Comparison of ENCODE assay signal across 11 cellular contexts in genomic region chr22:26471522-26471921, GRCh38. TPM values are rescaled to one million over a fixed set of nuclear protein-coding genes. Genes with fewer than 3 reads are reported as not detected.
DNase-seq lines count a peak whose midpoint lies in the region; ATAC-seq, FAIRE-seq and TF ChIP-seq lines count a peak whose summit lies in the region.
"Had no signal": no experiment of that assay in that cellular context is flagged by ENCODE, and none has a peak within 500 bp of the region (broad histone marks: within the 10 kb centered on the region; RNA-seq: fewer than 3 reads in every experiment).

No MANE protein-coding gene starts in this region.

- peak; percentile 99 for FAIRE-seq in H54 (lab: Jason Lieb, UNC)
- FAIRE-seq in kidney (lab: Jason Lieb, UNC), result no peak

- H3K4me3 Mint-ChIP-seq in CD14-positive monocyte, result no peak overlapping the region

- 83% methylated on average over 5 of the region's 5 CpGs for WGBS in hepatocyte (ENCODE audit: low lambda C conversion rate, missing lambda C conversion rate)

- H3K79me2 ChIP-seq in hepatocyte, result peaks cover 3% of the 10 kb centered on the region

- no peak overlapping the region for H2AFZ ChIP-seq in hepatocyte

- no peak for TF ChIP-seq POLR2A in H54 (IDR thresholded peaks at IDR 0.05; ENCODE audit: low read depth, low read length)

- H3K9me3 Mint-ChIP-seq in CD14-positive monocyte, result no peaks in the 10 kb centered on the region

- DNase-seq in H54 (ENCODE audit: insufficient read length, low spot score), result peak; percentile 71
- DNase-seq in SW 1271 (lab: John Stamatoyannopoulos, UW), result peak; percentile 33 to 50
- peak; percentile 53 for DNase-seq in hepatocyte (ENCODE audit: low spot score)
- peak; percentile 61 for DNase-seq in stromal cell of bone marrow (ENCODE audit: low read depth)
- DNase-seq in kidney, result no peak
- DNase-seq in CD14-positive monocyte (ENCODE audit: low spot score), result no peak
- DNase-seq: activated effector memory CD4-positive, alpha-beta T cell treated with anti-CD3 and anti-CD28 coated beads, Interleukin-2, amount 50 U/mL, for 16 hours; effector CD4-positive, alpha-beta T cell; KG1; NCI-H526 treated with DMSO at 0.1 percent for 48 hours had no signal

- no peaks in the 10 kb centered on the region for H3K9me2 ChIP-seq in hepatocyte (replicated peaks; ENCODE audit: insufficient read depth)

- intact Hi-C loops in kidney (cut with DNase I) (no loop called here), CD14-positive monocyte (cut with micrococcal nuclease) (no loop called here)

- TF ChIP-seq CTCF in hepatocyte (IDR thresholded peaks at IDR 0.05; ENCODE audit: poor library complexity) (no peak), kidney (IDR thresholded peaks at IDR 0.05; ENCODE audit: borderline replicate concordance, extremely low read depth, insufficient read depth) (no peak), CD14-positive monocyte (IDR thresholded peaks at IDR 0.05) (no peak)

- peaks cover 0 to 6% (median 0%) of the 10 kb centered on the region in 3 donors for H3K27me3 Mint-ChIP-seq in CD14-positive monocyte (ENCODE audit: low read depth in 3 of 3)

- peaks cover 8% of the 10 kb centered on the region for H3K36me3 ChIP-seq in hepatocyte (replicated peaks; ENCODE audit: insufficient read depth, low read depth)
- peaks cover 41 to 62% of the 10 kb centered on the region in 2 donors for H3K36me3 ChIP-seq in kidney (ENCODE audit: control insufficient read depth in 1 of 2, insufficient read depth in 2 of 2, low read length in 2 of 2)

- peak overlapping the region; percentile 84 for H3K27ac ChIP-seq in hepatocyte
- H3K27ac ChIP-seq in kidney (ENCODE audit: low read depth in 2 of 2, low read length in 2 of 2), result no peak overlapping the region

- ATAC-seq in HG02840 (IDR thresholded peaks at IDR 0.05; ENCODE audit: low FRiP score, unreplicated experiment), result no peak

- peaks cover 18% of the 10 kb centered on the region for H3K4me1 Mint-ChIP-seq in CD14-positive monocyte

- peaks cover 81 to 82% of the 10 kb centered on the region in 2 donors for H3K36me3 Mint-ChIP-seq in CD14-positive monocyte

- no peak overlapping the region for H3K27ac Mint-ChIP-seq in CD14-positive monocyte

- H3K4me1 ChIP-seq in hepatocyte (ENCODE audit: insufficient read depth), result no peaks in the 10 kb centered on the region
- no peaks in the 10 kb centered on the region for H3K4me1 ChIP-seq in kidney (ENCODE audit: control insufficient read depth in 1 of 2, insufficient read depth in 1 of 2, low read depth in 1 of 2, low read length in 2 of 2)

- no peak overlapping the region for H3K4me2 ChIP-seq in hepatocyte

- H3K4me3 ChIP-seq in hepatocyte (no peak overlapping the region), kidney (ENCODE audit: low read length in 2 of 2) (no peak overlapping the region)

- H3K9me3 ChIP-seq in hepatocyte (ENCODE audit: low read depth) (no peaks in the 10 kb centered on the region), kidney (ENCODE audit: control insufficient read depth in 1 of 2, low read length in 2 of 2) (no peaks in the 10 kb centered on the region)

- no peaks in the 10 kb centered on the region for H4K20me1 ChIP-seq in hepatocyte (ENCODE audit: insufficient read depth, poor library complexity, severe bottlenecking)

- no peaks in the 10 kb centered on the region for H3K27me3 ChIP-seq in hepatocyte

- no peak overlapping the region for H3K9ac ChIP-seq in kidney (ENCODE audit: low read length in 2 of 2)

RNA-seq across cellular contexts. Expression of gene HPS4, which starts 12.1 kb away (rescaled TPM):
- total RNA-seq in hepatocyte (20.5 and 36.7 TPM in 2 replicates), kidney (35.5 TPM)
- polyA plus RNA-seq in hepatocyte (20.2 and 28.5 TPM in 2 replicates), kidney (ENCODE audit: insufficient read depth, low read depth, low replicate concordance) (11.9 TPM), CD14-positive monocyte (1 to 10 TPM; 5.7 to 7.5 TPM)

RNA-seq across cellular contexts. Expression of gene SRRD, which starts 12.2 kb away (rescaled TPM):
- total RNA-seq in hepatocyte (26.4 and 31.2 TPM in 2 replicates), kidney (22.8 TPM)
- polyA plus RNA-seq in hepatocyte (29.5 and 31.9 TPM in 2 replicates), kidney (ENCODE audit: insufficient read depth, low read depth, low replicate concordance) (20.3 TPM), CD14-positive monocyte (10 to 100 TPM; 10.0 to 15.0 TPM)

RNA-seq across cellular contexts. Expression of gene TFIP11, which starts 40.8 kb away (rescaled TPM):
- total RNA-seq in hepatocyte (16.1 and 19.6 TPM in 2 replicates), kidney (34.2 TPM)
- polyA plus RNA-seq in hepatocyte (21.3 and 30.4 TPM in 2 replicates), kidney (ENCODE audit: insufficient read depth, low read depth, low replicate concordance) (26.7 TPM), CD14-positive monocyte (10 to 100 TPM; 10.1 to 19.8 TPM)

RNA-seq across cellular contexts. Expression of gene ASPHD2, which starts 42.5 kb away (rescaled TPM):
- total RNA-seq in hepatocyte (1.2 and 1.4 TPM in 2 replicates), kidney (4.5 TPM)
- polyA plus RNA-seq in hepatocyte (1.7 and 2.6 TPM in 2 replicates), kidney (ENCODE audit: insufficient read depth, low read depth, low replicate concordance) (3.3 TPM), CD14-positive monocyte (1 to 10 TPM; 2.6 to 6.2 TPM)

Comparison
In these comparisons a context has a peak if more than half of its experiments do, and no peak if none do; other contexts are left out.
1. DNase-seq: peak in H54 (single experiment), SW 1271 (2 of 2), hepatocyte (single experiment) and stromal cell of bone marrow (single experiment); none in kidney (single experiment) and CD14-positive monocyte (single experiment).